23 cellular contexts compared by ENCODE assay signal in the genomic region with DNA sequence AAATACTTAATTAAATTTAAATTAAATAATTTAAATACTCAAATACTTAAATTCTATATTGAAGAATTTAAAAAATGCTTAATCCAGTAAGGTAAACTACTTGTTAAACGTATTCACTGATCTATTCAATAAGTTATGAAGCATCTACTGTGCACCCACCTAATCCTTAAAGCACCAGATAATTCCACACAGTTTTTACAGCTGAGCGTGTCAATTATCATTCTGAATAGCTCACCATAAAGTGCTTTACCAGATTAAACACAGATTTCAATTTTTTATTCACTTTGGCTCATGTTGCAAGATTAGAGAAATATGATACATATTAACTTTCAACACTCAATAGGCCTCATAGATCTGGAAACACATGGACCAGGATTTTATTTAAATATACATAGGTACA.
"Had no signal": no experiment of that assay in that cellular context is flagged by ENCODE, and none has a peak within 500 bp of the region (broad histone marks: within the 10 kb centered on the region; RNA-seq: fewer than 3 reads in every experiment).

No MANE protein-coding gene starts in this region.

- H3K27ac ChIP-seq: brain microvascular endothelial cell, cardiac muscle cell, colonic mucosa, KMS-11, VCaP had no signal

- H3K9ac ChIP-seq: KMS-11 had no signal

- H3K9me3 ChIP-seq: colonic mucosa had no signal

- H3K36me3 ChIP-seq: brain microvascular endothelial cell, cardiac muscle cell, colonic mucosa had no signal

- H3K4me1 ChIP-seq: colonic mucosa had no signal

- H3K4me3 ChIP-seq: cardiac muscle cell, colonic mucosa had no signal

- DNase-seq: activated CD4-positive, alpha-beta T cell treated with anti-CD3 and anti-CD28 coated beads for 36 hours; activated CD8-positive, alpha-beta memory T cell treated with anti-CD3 and anti-CD28 coated beads, Interleukin-2, amount 50 U/mL, for 4 hours; activated CD8-positive, alpha-beta T cell treated with anti-CD3 and anti-CD28 coated beads for 36 hours; activated gamma-delta T cell treated with Interleukin-2 at 50 U/mL for 16 hours; activated naive CD4-positive, alpha-beta T cell treated with anti-CD3 and anti-CD28 coated beads, Interleukin-2, amount 10 ng/mL, durations not matched to agents 7 days and 5 days; activated naive CD8-positive, alpha-beta T cell treated with anti-CD3 and anti-CD28 coated beads for 36 hours; activated T-cell treated with anti-CD3 and anti-CD28 coated beads, Interleukin-2, amount 50 U/mL, for 72 hours; brain microvascular endothelial cell; colonic mucosa; NCI-H1092 treated with DMSO at 0.1 percent for 48 hours; NCI-H1417 treated with DMSO at 0.1 percent for 48 hours; NCI-H1694; NCI-H2029; NCI-H2227 treated with DMSO at 0.1 percent for 48 hours; NCI-H526 treated with DMSO at 0.1 percent for 48 hours; PC-3; SHP77; T-helper 17 cell; T-helper 9 cell had no signal

- H3K4me2 ChIP-seq: KMS-11 had no signal

- H3K27me3 ChIP-seq: brain microvascular endothelial cell, cardiac muscle cell, colonic mucosa had no signal

- ATAC-seq: activated CD4-positive, alpha-beta T cell treated with anti-CD3 and anti-CD28 coated beads for 36 hours; activated CD8-positive, alpha-beta T cell treated with anti-CD3 and anti-CD28 coated beads for 36 hours; activated T-cell treated with anti-CD3 and anti-CD28 coated beads, Interleukin-2, amount 50 U/mL, for 72 hours; PC-3; T-helper 17 cell had no signal

- FAIRE-seq: TTC549 had no signal
